Comparison of ENCODE assay signal across 8 cellular contexts in the genomic region with DNA sequence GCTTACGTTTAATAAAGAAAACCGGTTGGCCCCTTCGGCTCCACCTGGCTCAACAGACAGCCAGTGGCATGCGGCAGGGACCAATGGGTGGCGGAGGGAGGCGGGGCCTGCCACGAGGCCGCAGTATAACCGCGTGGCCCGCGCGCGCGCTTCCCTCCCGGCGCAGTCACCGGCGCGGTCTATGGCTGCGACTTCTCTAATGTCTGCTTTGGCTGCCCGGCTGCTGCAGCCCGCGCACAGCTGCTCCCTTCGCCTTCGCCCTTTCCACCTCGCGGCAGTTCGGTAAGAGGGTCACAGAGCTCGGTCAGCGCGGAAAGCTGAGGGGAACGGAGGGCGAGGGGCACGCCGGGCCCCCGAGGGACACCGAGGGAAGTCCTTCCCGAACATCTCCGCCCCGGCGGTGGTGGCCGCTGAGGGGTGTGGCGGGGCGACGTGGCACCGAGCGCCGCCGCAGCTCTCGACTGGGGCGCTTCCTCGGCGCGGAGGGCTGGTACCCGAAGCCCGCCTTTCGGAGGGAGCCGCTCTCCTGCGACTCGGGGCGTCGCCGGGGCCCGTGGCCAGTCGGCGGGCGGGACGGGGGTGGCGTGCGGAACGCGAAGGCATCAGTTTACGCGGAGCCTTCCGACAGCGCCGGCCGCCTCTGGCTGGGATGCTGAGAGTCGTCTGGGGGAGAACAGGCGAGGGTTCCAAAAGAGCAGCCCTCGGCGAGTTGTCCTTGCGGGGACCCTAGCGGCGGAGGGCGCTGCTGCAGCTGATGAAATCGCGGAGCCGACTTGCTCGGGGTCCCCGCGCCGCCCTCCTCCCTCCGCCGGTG. TPM values are rescaled to one million over a fixed set of nuclear protein-coding genes. Genes with fewer than 3 reads are reported as not detected.
DNase-seq lines count a peak whose midpoint lies in the region; ATAC-seq and TF ChIP-seq lines count a peak whose summit lies in the region.

A gene (plus strand): TSS at position 155 of the 814 bp plus-strand sequence. CDS start 27 bp downstream, at position 182.

- peak within 1 kb of the TSS; percentile 18 for H2BK5ac ChIP-seq in trophoblast cell (ENCODE audit: low read depth, low read length, poor library complexity)

- H3K27ac ChIP-seq in SU-DHL-6 (ENCODE audit: low read depth, low read length) (peak within 1 kb of the TSS; percentile 88), trophoblast cell (ENCODE audit: low read depth, low read length) (peak within 1 kb of the TSS; percentile 72), transverse colon (peak within 1 kb of the TSS; percentile 90 to 98 (median 94))

- WGBS in trophoblast cell (ENCODE audit: extremely low coverage, insufficient coverage, insufficient read length): no CpG with 5 or more reads among the region's 96 CpGs
- WGBS in transverse colon (ENCODE audit: low coverage in 1 of 2), 2 donors: 0% methylated on average over 1 to 67 of the region's 96 CpGs

- H3K9ac ChIP-seq in SU-DHL-6 (ENCODE audit: low read length) (peak within 1 kb of the TSS; percentile 95), trophoblast cell (ENCODE audit: low read length) (peak within 1 kb of the TSS; percentile 83)

- intact Hi-C loops in Right ventricle myocardium superior (cut with DNase I): no loop called here
- intact Hi-C loops in transverse colon (cut with DNase I; ENCODE audit: low total_unique reads): loop anchor here (1.0 kb wide), 1 partner anchor 33 kb away; no protein-coding TSS in a partner anchor

- TF ChIP-seq CTCF in GM12873 (IDR thresholded peaks at IDR 0.05; ENCODE audit: insufficient read depth, low read depth, low read length, missing control alignments): peak; percentile 87
- peak; percentile 50 for TF ChIP-seq CTCF in SU-DHL-6 (IDR thresholded peaks at IDR 0.05; ENCODE audit: insufficient read depth, low read length, poor library complexity, severe bottlenecking)
- TF ChIP-seq CTCF in transverse colon (IDR thresholded peaks at IDR 0.05): peak; percentile 73 to 87 (median 78)

- no peak for TF ChIP-seq EP300 in transverse colon (IDR thresholded peaks at IDR 0.05; ENCODE audit: low read depth)

- peak; percentile 88 for DNase-seq in NCI-H128 (lab: John Stamatoyannopoulos, UW; ENCODE audit: unreplicated experiment)
- DNase-seq in activated naive CD8-positive, alpha-beta T cell treated with anti-CD3 and anti-CD28 coated beads, Interleukin-2, amount 10 ng/mL, durations not matched to agents 7 days and 5 days: peak; percentile 94
- DNase-seq in Right ventricle myocardium superior: peak; percentile 95
- peak; percentile 98 to 99 for DNase-seq in trophoblast cell
- DNase-seq in transverse colon: peak; percentile 94

- H3K79me2 ChIP-seq in SU-DHL-6 (ENCODE audit: insufficient read depth, low read length) (peaks cover 51% of the 10 kb centered on the region), trophoblast cell (ENCODE audit: control insufficient read depth, insufficient read depth, low read length, poor library complexity) (peaks cover 6% of the 10 kb centered on the region)

- peak; percentile 89 for TF ChIP-seq POLR2A in transverse colon (IDR thresholded peaks at IDR 0.05)

- peak; percentile 92 for ATAC-seq in HG02759 (IDR thresholded peaks at IDR 0.05; ENCODE audit: unreplicated experiment)
- ATAC-seq in activated naive CD8-positive, alpha-beta T cell treated with anti-CD3 and anti-CD28 coated beads, Interleukin-2, amount 10 ng/mL, durations not matched to agents 7 days and 5 days (ENCODE audit: low read depth): peak; percentile 89
- peak; percentile 98 for ATAC-seq in Right ventricle myocardium superior (ENCODE audit: poor library complexity)

- H3K36me3 ChIP-seq in SU-DHL-6 (ENCODE audit: low read length) (peaks cover 8% of the 10 kb centered on the region; the same call in 1 of the 2 replicates), trophoblast cell (ENCODE audit: control insufficient read depth in 1 of 2, insufficient read depth in 2 of 2, low read length in 2 of 2) (peaks cover 0 to 2% of the 10 kb centered on the region in 2 experiments), transverse colon (no peaks in the 10 kb centered on the region)

- POLR2A ChIA-PET in activated naive CD8-positive, alpha-beta T cell treated with anti-CD3 and anti-CD28 coated beads, Interleukin-2, amount 10 ng/mL, durations not matched to agents 7 days and 5 days (lab: Charles Lee): interaction anchor here (0.7 to 13.0 kb wide), 21 partner anchors 8 to 462 kb away, joined by 3 to 276 read pairs (median 5); a partner anchor contains a TSS

- H3K79me1 ChIP-seq in trophoblast cell (ENCODE audit: low read length): peaks cover 4% of the 10 kb centered on the region

- peak within 1 kb of the TSS; percentile 89 for H3K4me3 ChIP-seq in SU-DHL-6 (ENCODE audit: insufficient read depth, low read length, poor library complexity, severe bottlenecking)
- H3K4me3 ChIP-seq in trophoblast cell (ENCODE audit: low read depth, low read length): peak within 1 kb of the TSS; percentile 90
- peak within 1 kb of the TSS; percentile 55 to 92 (median 78) for H3K4me3 ChIP-seq in transverse colon

- peak within 1 kb of the TSS; percentile 0 for H2BK12ac ChIP-seq in trophoblast cell (ENCODE audit: low read length)

- H3K4me3 Mint-ChIP-seq in activated naive CD8-positive, alpha-beta T cell treated with anti-CD3 and anti-CD28 coated beads, Interleukin-2, amount 10 ng/mL, durations not matched to agents 7 days and 5 days: peak within 1 kb of the TSS; percentile 99

- H3K4ac ChIP-seq in trophoblast cell (ENCODE audit: low read depth, low read length): peak within 1 kb of the TSS; percentile 76

- H4K12ac ChIP-seq in trophoblast cell (ENCODE audit: low read depth, low read length): peak within 1 kb of the TSS; percentile 78

- peaks cover 5% of the 10 kb centered on the region; the same call in 1 of the 2 replicates for H3F3A ChIP-seq in SU-DHL-6 (ENCODE audit: insufficient read depth)

- H2AK5ac ChIP-seq in trophoblast cell (ENCODE audit: low read length): peak within 1 kb of the TSS; percentile 63

- in situ Hi-C loops in transverse colon (cut with MboI; ENCODE audit: low pct_ligation_motif_present in 1 of 4, low pct_unique_long_range_greater_than_20kb in 1 of 4, low sequenced_read_pairs in 3 of 4): no loop called here

- H3K4me1 Mint-ChIP-seq in activated naive CD8-positive, alpha-beta T cell treated with anti-CD3 and anti-CD28 coated beads, Interleukin-2, amount 10 ng/mL, durations not matched to agents 7 days and 5 days: peaks cover 37% of the 10 kb centered on the region

- peak within 1 kb of the TSS; percentile 76 for H3K18ac ChIP-seq in trophoblast cell (ENCODE audit: low read length)

- H3K4me1 ChIP-seq in trophoblast cell (ENCODE audit: control insufficient read depth in 1 of 2, insufficient read depth in 2 of 2, low read length in 2 of 2): peaks cover 2 to 3% of the 10 kb centered on the region in 2 experiments
- H3K4me1 ChIP-seq in transverse colon: peaks cover 9 to 31% (median 17%) of the 10 kb centered on the region in 4 donors

- H2AFZ ChIP-seq in SU-DHL-6 (ENCODE audit: low read depth, low read length, severe bottlenecking) (peak within 1 kb of the TSS; percentile 79), trophoblast cell (ENCODE audit: insufficient read depth, low read length, poor library complexity) (peak within 1 kb of the TSS; percentile 89)

- no peaks in the 10 kb centered on the region for H3K27me3 Mint-ChIP-seq in activated naive CD8-positive, alpha-beta T cell treated with anti-CD3 and anti-CD28 coated beads, Interleukin-2, amount 10 ng/mL, durations not matched to agents 7 days and 5 days

- H2BK120ac ChIP-seq in trophoblast cell (ENCODE audit: insufficient read depth, low read length, poor library complexity): peak within 1 kb of the TSS; percentile 83

- H4K91ac ChIP-seq in trophoblast cell (ENCODE audit: low read depth, low read length): peak within 1 kb of the TSS; percentile 77

- no peak within 1 kb of the TSS for H3K23ac ChIP-seq in trophoblast cell (ENCODE audit: low read length)

- H3K27ac Mint-ChIP-seq in activated naive CD8-positive, alpha-beta T cell treated with anti-CD3 and anti-CD28 coated beads, Interleukin-2, amount 10 ng/mL, durations not matched to agents 7 days and 5 days: peak within 1 kb of the TSS; percentile 100

- H3K4me2 ChIP-seq in SU-DHL-6 (ENCODE audit: low read depth, low read length, poor library complexity, severe bottlenecking): peak within 1 kb of the TSS; percentile 85
- H3K4me2 ChIP-seq in trophoblast cell (ENCODE audit: low read length): peak within 1 kb of the TSS; percentile 89

- H3K9me2 ChIP-seq in SU-DHL-6 (replicated peaks; ENCODE audit: insufficient read depth, low read length): no peaks in the 10 kb centered on the region

- no peaks in the 10 kb centered on the region for H3K9me3 ChIP-seq in SU-DHL-6 (ENCODE audit: insufficient read depth, low read length)
- peaks cover 2% of the 10 kb centered on the region for H3K9me3 ChIP-seq in trophoblast cell (ENCODE audit: insufficient read depth, low read depth, low read length)
- no peaks in the 10 kb centered on the region for H3K9me3 ChIP-seq in transverse colon

- H3K9me3 Mint-ChIP-seq in activated naive CD8-positive, alpha-beta T cell treated with anti-CD3 and anti-CD28 coated beads, Interleukin-2, amount 10 ng/mL, durations not matched to agents 7 days and 5 days: no peaks in the 10 kb centered on the region

- peak within 1 kb of the TSS; percentile 82 for H4K8ac ChIP-seq in trophoblast cell (ENCODE audit: low read depth, low read length)

- H4K20me1 ChIP-seq in SU-DHL-6 (ENCODE audit: low read depth, low read length): peaks cover 15% of the 10 kb centered on the region

- peak within 1 kb of the TSS; percentile 87 for H3K14ac ChIP-seq in trophoblast cell (ENCODE audit: low read length)

- no peaks in the 10 kb centered on the region for H3K27me3 ChIP-seq in SU-DHL-6 (ENCODE audit: low read length)
- H3K27me3 ChIP-seq in trophoblast cell (ENCODE audit: insufficient read depth, low read length): no peaks in the 10 kb centered on the region
- H3K27me3 ChIP-seq in transverse colon: no peaks in the 10 kb centered on the region

- H3K36me3 Mint-ChIP-seq in activated naive CD8-positive, alpha-beta T cell treated with anti-CD3 and anti-CD28 coated beads, Interleukin-2, amount 10 ng/mL, durations not matched to agents 7 days and 5 days: peaks cover 23% of the 10 kb centered on the region

RNA-seq across cellular contexts. Expression of the gene that starts here (rescaled TPM):
- 100 to 1,000 TPM; 127 to 130 TPM for total RNA-seq in activated naive CD8-positive, alpha-beta T cell treated with anti-CD3 and anti-CD28 coated beads, Interleukin-2, amount 10 ng/mL, durations not matched to agents 7 days and 5 days
- total RNA-seq in Right ventricle myocardium superior (19.0 TPM), transverse colon (100 to 1,000 TPM in 1 of 4 donors, 10 to 100 TPM in 2, 1 to 10 TPM in 1; 2.2 to 220 (median 17.8) TPM)
- polyA plus RNA-seq in trophoblast cell (2013): 94.1 and 99.7 TPM in 2 replicates

Comparison
In these comparisons a context has a peak if more than half of its experiments do, and no peak if none do; other contexts are left out.
1. Peak in every context shown above with its lines: DNase-seq, ATAC-seq, H3K4me3 ChIP-seq and H3K27ac ChIP-seq.